ENCODE assay signal across 8 cellular contexts in genomic region chr3:170222647-170223541, GRCh38. TPM values are rescaled to one million over a fixed set of nuclear protein-coding genes. Genes with fewer than 3 reads are reported as not detected.
DNase-seq lines count a peak whose midpoint lies in the region; ATAC-seq and TF ChIP-seq lines count a peak whose summit lies in the region.

No MANE protein-coding gene starts in this region.

- 1% methylated on average over 20 of the region's 42 CpGs for whole genome bisulfite sequencing in suprapubic skin

- peaks cover 12% of the 10 kb centered on the region for H3K4me1 ChIP-seq in suprapubic skin

- H3K4me3 Mint-ChIP-seq in neural crest cell: peak overlapping the region; percentile 98

- no peaks in the 10 kb centered on the region for H3K9me3 Mint-ChIP-seq in neural crest cell

- peak overlapping the region; percentile 88 to 90 for H3K4me3 ChIP-seq in foreskin fibroblast (ENCODE audit: low read depth in 1 of 2, low read length in 2 of 2)
- H3K4me3 ChIP-seq in suprapubic skin: peak overlapping the region; percentile 96

- ATAC-seq in HG02885 (IDR thresholded peaks at IDR 0.05; ENCODE audit: poor library complexity, unreplicated experiment): peak; percentile 35

- H3K27me3 ChIP-seq in suprapubic skin: no peaks in the 10 kb centered on the region

- no peaks in the 10 kb centered on the region for H3K27me3 Mint-ChIP-seq in neural crest cell (ENCODE audit: low read depth)

- no peak for TF ChIP-seq POLR2A in suprapubic skin (IDR thresholded peaks at IDR 0.05)

- TF ChIP-seq CTCF in 22Rv1 (IDR thresholded peaks at IDR 0.05) (no peak), GM12872 (IDR thresholded peaks at IDR 0.05; ENCODE audit: insufficient read depth, low read depth, low read length) (peak; percentile 26; the same call in 1 of the 3 replicates), foreskin fibroblast (IDR thresholded peaks at IDR 0.05; ENCODE audit: low read depth, low read length) (no peak), neural crest cell (conservative IDR thresholded peaks at IDR 0.05) (peak; percentile 36), suprapubic skin (IDR thresholded peaks at IDR 0.05) (no peak)

- peaks cover 32% of the 10 kb centered on the region for H3K4me1 Mint-ChIP-seq in neural crest cell

- DNase-seq in NCI-H526 (lab: John Stamatoyannopoulos, UW) (peak; percentile 54 to 80), activated T-helper 1 cell treated with Interleukin-2 at 50 U/mL for 16 hours (ENCODE audit: low read depth) (peak; percentile 12), foreskin fibroblast (peak in 1 of 2 donors; percentile 51), neural crest cell (ENCODE audit: low read depth, low spot score) (no peak), suprapubic skin (ENCODE audit: low spot score in 2 of 2) (peak; percentile 74 to 81)

- H3K27ac ChIP-seq in 22Rv1: peak overlapping the region; percentile 74
- peak overlapping the region; percentile 93 for H3K27ac ChIP-seq in suprapubic skin

- no peaks in the 10 kb centered on the region for H3K36me3 ChIP-seq in suprapubic skin

- no peak for TF ChIP-seq EP300 in suprapubic skin (IDR thresholded peaks at IDR 0.05)

- H3K27ac Mint-ChIP-seq in neural crest cell (ENCODE audit: unreplicated experiment): peak overlapping the region; percentile 70

- no peaks in the 10 kb centered on the region for H3K9me3 ChIP-seq in suprapubic skin

- H3K36me3 Mint-ChIP-seq in neural crest cell (ENCODE audit: low read depth): peaks cover 2% of the 10 kb centered on the region

RNA-seq across cellular contexts. Expression of gene PRKCI, which starts 0.7 kb away (rescaled TPM):
- total RNA-seq in neural crest cell (33.4 and 40.9 TPM in 2 replicates), suprapubic skin (100 to 1,000 TPM in 1 of 4 donors, 10 to 100 TPM in 3; 33.5 to 125 (median 47.7) TPM)

RNA-seq across cellular contexts. Expression of gene PHC3, which starts 41.4 kb away (rescaled TPM):
- total RNA-seq in neural crest cell (35.2 and 37.1 TPM in 2 replicates), suprapubic skin (100 to 1,000 TPM in 1 of 4 donors, 10 to 100 TPM in 3; 37.9 to 106 (median 64.0) TPM)

Comparison
In these comparisons a context has a peak if more than half of its experiments do, and no peak if none do; other contexts are left out.
1. CTCF ChIP-seq: peak in GM12872 (single experiment) and neural crest cell (single experiment); none in 22Rv1 (single experiment), foreskin fibroblast (single experiment) and suprapubic skin (0 of 2).